1 cellular context compared by ENCODE assay signal in the genomic region with DNA sequence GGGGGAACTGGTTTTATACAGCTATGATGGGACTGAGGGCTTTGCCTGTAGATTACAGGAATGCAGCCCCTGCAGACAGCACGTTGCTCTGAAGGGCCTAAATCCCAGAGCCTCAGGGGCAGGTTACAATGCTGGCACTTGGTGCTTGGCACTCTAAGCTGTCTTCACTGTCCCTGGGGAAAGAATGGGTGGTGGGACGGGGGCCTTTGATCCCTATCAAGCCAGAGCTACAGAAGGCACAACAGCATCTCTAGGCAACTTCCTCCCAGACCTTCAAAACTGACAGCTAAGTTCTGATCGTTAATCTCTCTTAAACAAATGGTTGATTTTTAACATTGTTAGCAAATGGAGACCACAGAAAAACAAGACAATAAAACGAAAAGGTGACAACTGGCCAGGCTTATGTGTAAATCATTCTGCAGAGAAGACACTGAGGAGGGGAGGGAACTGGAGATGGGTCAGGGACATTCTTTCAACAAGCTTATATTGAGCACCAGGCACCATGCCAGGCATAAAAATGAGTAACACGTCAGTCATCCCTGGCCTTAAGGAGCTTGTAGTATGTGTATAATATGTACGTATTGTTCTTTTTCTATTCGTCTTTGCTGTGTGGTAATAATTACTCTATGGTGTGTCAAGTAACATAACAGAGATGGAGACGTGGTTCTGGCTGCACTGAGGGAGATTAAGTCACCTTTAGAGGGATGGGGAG.
TF ChIP-seq lines count a peak whose summit lies in the region.

No MANE protein-coding gene starts in this region.

TF ChIP-seq in IMR-90, 13 proteins besides CTCF, POLR2A, EP300 and RAD21 (continued from another document):
- TF ChIP-seq, protein P1, sequence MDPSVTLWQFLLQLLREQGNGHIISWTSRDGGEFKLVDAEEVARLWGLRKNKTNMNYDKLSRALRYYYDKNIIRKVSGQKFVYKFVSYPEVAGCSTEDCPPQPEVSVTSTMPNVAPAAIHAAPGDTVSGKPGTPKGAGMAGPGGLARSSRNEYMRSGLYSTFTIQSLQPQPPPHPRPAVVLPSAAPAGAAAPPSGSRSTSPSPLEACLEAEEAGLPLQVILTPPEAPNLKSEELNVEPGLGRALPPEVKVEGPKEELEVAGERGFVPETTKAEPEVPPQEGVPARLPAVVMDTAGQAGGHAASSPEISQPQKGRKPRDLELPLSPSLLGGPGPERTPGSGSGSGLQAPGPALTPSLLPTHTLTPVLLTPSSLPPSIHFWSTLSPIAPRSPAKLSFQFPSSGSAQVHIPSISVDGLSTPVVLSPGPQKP (IDR thresholded peaks at IDR 0.05; ENCODE audit: borderline replicate concordance, low read depth, low read length) = no peak
- TF ChIP-seq CEBPB (IDR thresholded peaks at IDR 0.05; ENCODE audit: low read depth, low read length) = peak; percentile 55; the same call in 1 of the 2 replicates
TF ChIP-seq in IMR-90: peak in this region for 2.
